In genomic region chr18:13725566-13726227, GRCh38 we compare ENCODE assay signal across 8 cellular contexts. TPM values are rescaled to one million over a fixed set of nuclear protein-coding genes. Genes with fewer than 3 reads are reported as not detected.
DNase-seq lines count a peak whose midpoint lies in the region; ATAC-seq, FAIRE-seq and TF ChIP-seq lines count a peak whose summit lies in the region.

No MANE protein-coding gene starts in this region.

- no peak for TF ChIP-seq RAD21 in GM12878 (IDR thresholded peaks at IDR 0.05; ENCODE audit: insufficient read depth, low read depth, low read length)

- intact Hi-C loops in GM12878 (cut with micrococcal nuclease; ENCODE audit: unreplicated experiment) = loop anchor here (5.0 kb wide), 2 partner anchors 118 to 163 kb away; no protein-coding TSS in a partner anchor

- under 1% methylated on average over 34 of the region's 34 CpGs for WGBS in GM12878 (ENCODE audit: insufficient coverage, insufficient replicate concordance, low lambda C conversion rate, missing lambda C conversion rate)
- 10% methylated on average over 34 of the region's 34 CpGs for WGBS in thymus

- TF ChIP-seq CTCF in KMS-11 (conservative IDR thresholded peaks at IDR 0.05; ENCODE audit: low read depth, low read length) (no peak), GM12878 (IDR thresholded peaks at IDR 0.05 in 2 of 3, conservative IDR thresholded peaks at IDR 0.05 in 1 of 3; ENCODE audit: control insufficient read depth in 2 of 3, extremely low read depth in 1 of 3, insufficient read depth in 1 of 3, low read depth in 3 of 3, low read length in 3 of 3) (no peak)

- H3K9me3 ChIP-seq in GM12878 (replicated peaks; ENCODE audit: control insufficient read depth, insufficient read depth, low read length) (no peaks in the 10 kb centered on the region; the same call in 2 of the 3 replicates), thymus (ENCODE audit: control insufficient read depth) (no peaks in the 10 kb centered on the region)

- H3K79me2 ChIP-seq in KMS-11 (ENCODE audit: insufficient read depth, low read depth) (peaks cover 78% of the 10 kb centered on the region), GM12878 (ENCODE audit: control insufficient read depth, insufficient read depth, low read length) (peaks cover 96% of the 10 kb centered on the region)

- no peaks in the 10 kb centered on the region; the same call in 1 of the 2 replicates for H4K20me1 ChIP-seq in KMS-11 (ENCODE audit: insufficient read depth)
- no peaks in the 10 kb centered on the region; the same call in 1 of the 2 replicates for H4K20me1 ChIP-seq in GM12878 (ENCODE audit: control insufficient read depth, insufficient read depth)

- RAD21 ChIA-PET in GM12878 (lab: Charles Lee; ENCODE audit: unreplicated experiment) = interaction anchor here (1.0 to 2.5 kb wide), 4 partner anchors 112 to 167 kb away, joined by 4 to 9 read pairs (median 4); no protein-coding TSS in a partner anchor

- H3K4me1 ChIP-seq in KMS-11 (ENCODE audit: low read depth, poor library complexity, severe bottlenecking) (peaks cover 29% of the 10 kb centered on the region), GM12878 (ENCODE audit: control insufficient read depth, insufficient read depth, low read length) (peaks cover 5% of the 10 kb centered on the region), thymus (ENCODE audit: control insufficient read depth, insufficient read depth, low read length) (peaks cover 7% of the 10 kb centered on the region)

- H2AFZ ChIP-seq in KMS-11 (ENCODE audit: low read depth) (peak overlapping the region; percentile 84), GM12878 (ENCODE audit: control insufficient read depth, low read depth, low read length) (peak overlapping the region; percentile 93)

- peak overlapping the region; percentile 90 for H3K9ac ChIP-seq in KMS-11
- H3K9ac ChIP-seq in GM12878 (ENCODE audit: control insufficient read depth, insufficient read depth, low read length) = peak overlapping the region; percentile 74

- peak overlapping the region; percentile 83 for H3K27ac Mint-ChIP-seq in activated naive CD4-positive, alpha-beta T cell treated with anti-CD3 and anti-CD28 coated beads, Interleukin-2, amount 10 ng/mL, durations not matched to agents 7 days and 5 days

- H3K27me3 ChIP-seq in KMS-11 (ENCODE audit: insufficient read depth, low read depth) (no peaks in the 10 kb centered on the region), GM12878 (replicated peaks in 1 of 2; ENCODE audit: control insufficient read depth in 2 of 2, insufficient read depth in 2 of 2, low read length in 1 of 2) (no peaks in the 10 kb centered on the region), thymus (ENCODE audit: control insufficient read depth, insufficient read depth) (no peaks in the 10 kb centered on the region)

- TF ChIP-seq EP300 in GM12878 (IDR thresholded peaks at IDR 0.05; ENCODE audit: borderline replicate concordance in 1 of 2, control insufficient read depth in 1 of 2, low read depth in 2 of 2, low read length in 2 of 2) = no peak

- peaks cover 4% of the 10 kb centered on the region for H3K9me3 Mint-ChIP-seq in activated naive CD4-positive, alpha-beta T cell treated with anti-CD3 and anti-CD28 coated beads, Interleukin-2, amount 10 ng/mL, durations not matched to agents 7 days and 5 days

- H3K4me1 Mint-ChIP-seq in activated naive CD4-positive, alpha-beta T cell treated with anti-CD3 and anti-CD28 coated beads, Interleukin-2, amount 10 ng/mL, durations not matched to agents 7 days and 5 days = peaks cover 56% of the 10 kb centered on the region

- peak overlapping the region; percentile 77 for H3K4me3 Mint-ChIP-seq in activated naive CD4-positive, alpha-beta T cell treated with anti-CD3 and anti-CD28 coated beads, Interleukin-2, amount 10 ng/mL, durations not matched to agents 7 days and 5 days

- POLR2A ChIA-PET in GM12878 (lab: Charles Lee) = interaction anchor here (0.6 to 1.3 kb wide), 2 partner anchors 17 to 140 kb away, joined by 4 read pairs; no protein-coding TSS in a partner anchor

- SMC1A ChIA-PET in GM12878 (lab: Charles Lee; ENCODE audit: uncharacterized antibody, unreplicated experiment) = interaction anchor here (0.9 to 2.5 kb wide), 2 partner anchors 167 to 176 kb away, joined by 3 to 14 read pairs; no protein-coding TSS in a partner anchor

- H3K36me3 Mint-ChIP-seq in activated naive CD4-positive, alpha-beta T cell treated with anti-CD3 and anti-CD28 coated beads, Interleukin-2, amount 10 ng/mL, durations not matched to agents 7 days and 5 days = peaks cover 29% of the 10 kb centered on the region

- peak; percentile 41 for DNase-seq in activated naive CD4-positive, alpha-beta T cell treated with anti-CD3 and anti-CD28 coated beads, Interleukin-2, amount 10 ng/mL, durations not matched to agents 7 days and 5 days
- no peak for DNase-seq in activated naive CD4-positive, alpha-beta T cell treated with anti-CD3 and anti-CD28 coated beads, Interleukin-2, amount 50 U/mL, for 16 hours
- DNase-seq in GM12878 (ENCODE audit: low read depth, low spot score) = no peak
- DNase-seq in left lobe of liver (ENCODE audit: low spot score) = no peak
- DNase-seq in AG20443 (ENCODE audit: low spot score) = no peak
- DNase-seq in globus pallidus (ENCODE audit: low spot score) = no peak

- H3K4me2 ChIP-seq in KMS-11 (peak overlapping the region; percentile 71), GM12878 (ENCODE audit: control insufficient read depth, insufficient read depth) (peak overlapping the region; percentile 85)

- H3K27ac ChIP-seq in KMS-11 (peak overlapping the region; percentile 82), GM12878 (ENCODE audit: control insufficient read depth, insufficient read depth) (peak overlapping the region; percentile 84), thymus (ENCODE audit: low read depth) (peak overlapping the region; percentile 81)

- in situ Hi-C loops in GM12878 (cut with MboI) = no loop called here

- no peak for TF ChIP-seq POLR2A in GM12878 (IDR thresholded peaks at IDR 0.05; ENCODE audit: low read depth, low read length)

- FAIRE-seq in GM12878 (lab: Jason Lieb, UNC) = no peak

- CTCF ChIA-PET in activated naive CD4-positive, alpha-beta T cell treated with anti-CD3 and anti-CD28 coated beads, Interleukin-2, amount 10 ng/mL, durations not matched to agents 7 days and 5 days (lab: Charles Lee) = no interaction called here
- CTCF ChIA-PET in GM12878 (lab: Yijun Ruan, JAX) = interaction anchor here (0.5 to 1.9 kb wide), 5 partner anchors 96 to 170 kb away, joined by 3 to 5 read pairs (median 4); no protein-coding TSS in a partner anchor

- peak overlapping the region; percentile 35 for H3K4me3 ChIP-seq in KMS-11 (IDR thresholded peaks at IDR 0.05; ENCODE audit: insufficient read depth, low read depth, low read length)
- peak overlapping the region; percentile 87 for H3K4me3 ChIP-seq in GM12878
- H3K4me3 ChIP-seq in thymus (ENCODE audit: low read length) = peak overlapping the region; percentile 93

- H3K27me3 Mint-ChIP-seq in activated naive CD4-positive, alpha-beta T cell treated with anti-CD3 and anti-CD28 coated beads, Interleukin-2, amount 10 ng/mL, durations not matched to agents 7 days and 5 days = no peaks in the 10 kb centered on the region

- BruUV-seq in GM12878 (replicated peaks; lab: Mats Ljungman, UMichigan) = TSS peak; percentile 60

- ATAC-seq in GM12878 = no peak
- ATAC-seq in left lobe of liver = peak; percentile 5

- H3K36me3 ChIP-seq in KMS-11 (ENCODE audit: insufficient read depth) (no peaks in the 10 kb centered on the region), GM12878 (ENCODE audit: control insufficient read depth in 2 of 2, insufficient read depth in 2 of 2, low read length in 1 of 2) (0 out of 4 replicates have a peak, but pooled peaks cover 0 to 5% of the 10 kb centered on the region in 2 experiments), thymus (ENCODE audit: control insufficient read depth, insufficient read depth) (no peaks in the 10 kb centered on the region)

RNA-seq across cellular contexts. Expression of gene FAM210A, which starts 0.7 kb away (rescaled TPM):
- 53.5 and 63.5 TPM in 2 replicates for total RNA-seq in GM12878 (2013; cell fraction: nucleolus; rRNA removed)
- 14.5 and 20.0 TPM in 2 replicates for total RNA-seq in GM12878 (2014; rRNA removed)
- total RNA-seq in GM12878 (2014; rRNA removed; fragmentation: Illumina TruSeq; extraction: Trizol) = 14.2 and 15.8 TPM in 2 replicates
- total RNA-seq in GM12878 (2021) = 20.0 and 21.9 TPM in 2 replicates
- polyA plus RNA-seq in GM12878 (2011; ENCODE audit: low read depth) = 17.8 TPM
- polyA plus RNA-seq in GM12878 (2011; rRNA removed) = 56.3 and 78.1 TPM in 2 replicates
- polyA plus RNA-seq in GM12878 (2011; cell fraction: cytosol; rRNA removed) = 37.9 and 43.8 TPM in 2 replicates
- 17.8 and 24.3 TPM in 2 replicates for polyA plus RNA-seq in GM12878 (2011; cell fraction: nucleus; rRNA removed)
- polyA plus RNA-seq in GM12878 (2012) = 18.4 and 37.4 TPM in 2 replicates
- 16.0 and 19.7 TPM in 2 replicates for polyA plus RNA-seq in GM12878 (2014; fragmentation: Illumina TruSeq; extraction: Trizol)
- 10 to 100 TPM; 10.3 to 12.7 TPM for polyA plus RNA-seq in GM12878 (2014; fragmentation: Nextera tagmentation; extraction: Ambion mirVana)
- polyA plus RNA-seq in GM12878 (2014; rRNA removed) = 17.7 and 20.4 TPM in 2 replicates
- polyA plus RNA-seq in GM12878 (2016; fragmentation: Nextera tagmentation; extraction: Ambion mirVana) = 10 to 100 TPM; 19.3 to 20.0 TPM
- polyA minus RNA-seq in GM12878 (2011; rRNA and poly(A)+ RNA removed) = 55.5 and 62.2 TPM in 2 replicates
- 20.1 and 20.3 TPM in 2 replicates for polyA minus RNA-seq in GM12878 (2011; cell fraction: cytosol; rRNA and poly(A)+ RNA removed)
- 8.1 and 14.0 TPM in 2 replicates for polyA minus RNA-seq in GM12878 (2011; cell fraction: nucleus; rRNA and poly(A)+ RNA removed)
- 11.6 TPM for total RNA-seq in left lobe of liver
- 7.4 TPM for polyA plus RNA-seq in thymus

RNA-seq across cellular contexts. Expression of gene RNMT, which starts 0.8 kb away (rescaled TPM):
- 132 and 134 TPM in 2 replicates for total RNA-seq in GM12878 (2013; cell fraction: nucleolus; rRNA removed)
- total RNA-seq in GM12878 (2014; rRNA removed) (18.1 and 24.2 TPM in 2 replicates), GM12878 (2014; rRNA removed; fragmentation: Illumina TruSeq; extraction: Trizol) (30.1 and 31.3 TPM in 2 replicates), GM12878 (2021) (30.6 and 33.2 TPM in 2 replicates), left lobe of liver (7.9 TPM)
- 30.9 TPM for polyA plus RNA-seq in GM12878 (2011; ENCODE audit: low read depth)
- polyA plus RNA-seq in GM12878 (2011; rRNA removed) (49.1 and 58.4 TPM in 2 replicates), GM12878 (2014; fragmentation: Illumina TruSeq; extraction: Trizol) (32.1 and 37.7 TPM in 2 replicates), GM12878 (2014; fragmentation: Nextera tagmentation; extraction: Ambion mirVana) (10 to 100 TPM; 44.5 to 63.2 TPM), GM12878 (2014; rRNA removed) (19.4 and 19.7 TPM in 2 replicates), GM12878 (2016; fragmentation: Nextera tagmentation; extraction: Ambion mirVana) (10 to 100 TPM; 46.3 to 47.8 TPM), thymus (21.6 TPM)
- polyA plus RNA-seq in GM12878 (2011; cell fraction: cytosol; rRNA removed) = 24.2 and 37.3 TPM in 2 replicates
- 66.9 and 95.7 TPM in 2 replicates for polyA plus RNA-seq in GM12878 (2011; cell fraction: nucleus; rRNA removed)
- 44.9 and 55.3 TPM in 2 replicates for polyA plus RNA-seq in GM12878 (2012)
- polyA minus RNA-seq in GM12878 (2011; rRNA and poly(A)+ RNA removed) = 20.3 and 24.7 TPM in 2 replicates
- 10.7 and 14.6 TPM in 2 replicates for polyA minus RNA-seq in GM12878 (2011; cell fraction: cytosol; rRNA and poly(A)+ RNA removed)
- 18.3 and 19.0 TPM in 2 replicates for polyA minus RNA-seq in GM12878 (2011; cell fraction: nucleus; rRNA and poly(A)+ RNA removed)

Comparison
In these comparisons a context has a peak if more than half of its experiments do, and no peak if none do; other contexts are left out.
1. H3K4me3 ChIP-seq: peak in every context shown above with its lines; median percentile 93 in thymus; 87 in GM12878; 35 in KMS-11.